ENCODE assay signal across 9 cellular contexts in genomic region chrX:69493193-69493592, GRCh38. TPM values are rescaled to one million over a fixed set of nuclear protein-coding genes. Genes with fewer than 3 reads are reported as not detected.
DNase-seq lines count a peak whose midpoint lies in the region; ATAC-seq and TF ChIP-seq lines count a peak whose summit lies in the region.
"Had no signal": no experiment of that assay in that cellular context is flagged by ENCODE, and none has a peak within 500 bp of the region (broad histone marks: within the 10 kb centered on the region; RNA-seq: fewer than 3 reads in every experiment).

No MANE protein-coding gene starts in this region.

- DNase-seq in DMS153 treated with DMSO at 0.1 percent for 48 hours (lab: John Stamatoyannopoulos, UW; ENCODE audit: unreplicated experiment), result peak; percentile 0
- DNase-seq in DMS153 (lab: John Stamatoyannopoulos, UW), result no peak
- DNase-seq in HT-29 (ENCODE audit: low spot score), result peak; percentile 60
- peak; percentile 31 for DNase-seq in activated CD4-positive, alpha-beta T cell treated with anti-CD3 and anti-CD28 coated beads, Interleukin-2, amount 10 ng/mL, durations not matched to agents 7 days and 5 days
- no peak for DNase-seq in left ventricle myocardium inferior
- DNase-seq in superior temporal gyrus (ENCODE audit: extremely low spot score), result peak; percentile 16
- no peak for DNase-seq in T-helper 2 cell treated with Interferon-gamma antibody and Interleukin-4, amounts not matched to agents 5 μg/mL and 100 μg/mL, for 36 hours (ENCODE audit: low spot score)

- H3K4me1 Mint-ChIP-seq in activated CD4-positive, alpha-beta T cell treated with anti-CD3 and anti-CD28 coated beads, Interleukin-2, amount 10 ng/mL, durations not matched to agents 7 days and 5 days, result no peaks in the 10 kb centered on the region
- H3K4me1 Mint-ChIP-seq in T-helper 2 cell treated with Interferon-gamma antibody and Interleukin-4, amounts not matched to agents 5 μg/mL and 100 μg/mL, for 36 hours (ENCODE audit: low read depth), result no peaks in the 10 kb centered on the region
- H3K4me1 Mint-ChIP-seq in activated T-helper 17 cell treated with anti-CD3 and anti-CD28 coated beads, Interleukin-2, amount 50 U/mL, for 72 hours, result no peaks in the 10 kb centered on the region

- no peak overlapping the region for H3K4me3 ChIP-seq in left ventricle myocardium inferior
- H3K4me3 ChIP-seq: lung had no signal

- no peaks in the 10 kb centered on the region for H3K9me3 Mint-ChIP-seq in activated CD4-positive, alpha-beta T cell treated with anti-CD3 and anti-CD28 coated beads, Interleukin-2, amount 10 ng/mL, durations not matched to agents 7 days and 5 days
- no peaks in the 10 kb centered on the region for H3K9me3 Mint-ChIP-seq in T-helper 2 cell treated with Interferon-gamma antibody and Interleukin-4, amounts not matched to agents 5 μg/mL and 100 μg/mL, for 36 hours
- H3K9me3 Mint-ChIP-seq in activated T-helper 17 cell treated with anti-CD3 and anti-CD28 coated beads, Interleukin-2, amount 50 U/mL, for 72 hours, result no peaks in the 10 kb centered on the region

- H3K27ac Mint-ChIP-seq in activated CD4-positive, alpha-beta T cell treated with anti-CD3 and anti-CD28 coated beads, Interleukin-2, amount 10 ng/mL, durations not matched to agents 7 days and 5 days, result no peak overlapping the region
- no peak overlapping the region for H3K27ac Mint-ChIP-seq in T-helper 2 cell treated with Interferon-gamma antibody and Interleukin-4, amounts not matched to agents 5 μg/mL and 100 μg/mL, for 36 hours
- no peak overlapping the region for H3K27ac Mint-ChIP-seq in activated T-helper 17 cell treated with anti-CD3 and anti-CD28 coated beads, Interleukin-2, amount 50 U/mL, for 72 hours

- H3K36me3 ChIP-seq in left ventricle myocardium inferior, result no peaks in the 10 kb centered on the region

- TF ChIP-seq CTCF in left ventricle myocardium inferior (IDR thresholded peaks at IDR 0.05; ENCODE audit: borderline replicate concordance), result peak; percentile 53

- intact Hi-C loops in left ventricle myocardium inferior (cut with micrococcal nuclease), result no loop called here

- no peaks in the 10 kb centered on the region for H3K27me3 ChIP-seq in left ventricle myocardium inferior (ENCODE audit: low read depth)

- no peak overlapping the region for H3K4me3 Mint-ChIP-seq in activated CD4-positive, alpha-beta T cell treated with anti-CD3 and anti-CD28 coated beads, Interleukin-2, amount 10 ng/mL, durations not matched to agents 7 days and 5 days
- no peak overlapping the region for H3K4me3 Mint-ChIP-seq in T-helper 2 cell treated with Interferon-gamma antibody and Interleukin-4, amounts not matched to agents 5 μg/mL and 100 μg/mL, for 36 hours
- H3K4me3 Mint-ChIP-seq in activated T-helper 17 cell treated with anti-CD3 and anti-CD28 coated beads, Interleukin-2, amount 50 U/mL, for 72 hours, result no peak overlapping the region

- H3K27ac ChIP-seq in left ventricle myocardium inferior (replicated peaks), result no peak overlapping the region

- POLR2A ChIA-PET in activated CD4-positive, alpha-beta T cell treated with anti-CD3 and anti-CD28 coated beads, Interleukin-2, amount 10 ng/mL, durations not matched to agents 7 days and 5 days (lab: Charles Lee), result no interaction called here

- no peaks in the 10 kb centered on the region for H3K4me1 ChIP-seq in left ventricle myocardium inferior

- CTCF ChIA-PET in activated CD4-positive, alpha-beta T cell treated with anti-CD3 and anti-CD28 coated beads, Interleukin-2, amount 10 ng/mL, durations not matched to agents 7 days and 5 days (lab: Charles Lee), result no interaction called here

- H3K9me3 ChIP-seq in left ventricle myocardium inferior (replicated peaks), result no peaks in the 10 kb centered on the region

- ATAC-seq in activated T-helper 17 cell treated with anti-CD3 and anti-CD28 coated beads, Interleukin-2, amount 50 U/mL, for 72 hours (replicated peaks), result no peak

- peaks cover 1% of the 10 kb centered on the region for H3K27me3 Mint-ChIP-seq in activated CD4-positive, alpha-beta T cell treated with anti-CD3 and anti-CD28 coated beads, Interleukin-2, amount 10 ng/mL, durations not matched to agents 7 days and 5 days
- no peaks in the 10 kb centered on the region for H3K27me3 Mint-ChIP-seq in T-helper 2 cell treated with Interferon-gamma antibody and Interleukin-4, amounts not matched to agents 5 μg/mL and 100 μg/mL, for 36 hours (ENCODE audit: low read depth)
- peaks cover 15% of the 10 kb centered on the region for H3K27me3 Mint-ChIP-seq in activated T-helper 17 cell treated with anti-CD3 and anti-CD28 coated beads, Interleukin-2, amount 50 U/mL, for 72 hours

- H3K36me3 Mint-ChIP-seq in activated CD4-positive, alpha-beta T cell treated with anti-CD3 and anti-CD28 coated beads, Interleukin-2, amount 10 ng/mL, durations not matched to agents 7 days and 5 days (ENCODE audit: low read depth), result no peaks in the 10 kb centered on the region
- no peaks in the 10 kb centered on the region for H3K36me3 Mint-ChIP-seq in T-helper 2 cell treated with Interferon-gamma antibody and Interleukin-4, amounts not matched to agents 5 μg/mL and 100 μg/mL, for 36 hours (ENCODE audit: low read depth)
- no peaks in the 10 kb centered on the region for H3K36me3 Mint-ChIP-seq in activated T-helper 17 cell treated with anti-CD3 and anti-CD28 coated beads, Interleukin-2, amount 50 U/mL, for 72 hours (ENCODE audit: low read depth)

RNA-seq across cellular contexts. Expression of gene NALF2, which starts 10.9 kb away (rescaled TPM):
- total RNA-seq in HT-29 (2014; rRNA removed; shearing (Covaris generic)), result 0.03 TPM in 1 of 2 replicates, not detected in the other
- under 1 TPM; 0.15 to 0.19 TPM for total RNA-seq in activated CD4-positive, alpha-beta T cell treated with anti-CD3 and anti-CD28 coated beads, Interleukin-2, amount 10 ng/mL, durations not matched to agents 7 days and 5 days
- total RNA-seq in left ventricle myocardium inferior, result 26.1 TPM
- under 1 TPM; 0.32 to 0.45 TPM for total RNA-seq in activated T-helper 17 cell treated with anti-CD3 and anti-CD28 coated beads, Interleukin-2, amount 50 U/mL, for 72 hours

Comparison
In these comparisons a context has a peak if more than half of its experiments do, and no peak if none do; other contexts are left out.
1. DNase-seq: peak in DMS153 treated with DMSO at 0.1 percent for 48 hours (single experiment), HT-29 (single experiment), activated CD4-positive, alpha-beta T cell treated with anti-CD3 and anti-CD28 coated beads, Interleukin-2, amount 10 ng/mL, durations not matched to agents 7 days and 5 days (single experiment) and superior temporal gyrus (single experiment); none in DMS153 (single experiment), left ventricle myocardium inferior (single experiment) and T-helper 2 cell treated with Interferon-gamma antibody and Interleukin-4, amounts not matched to agents 5 μg/mL and 100 μg/mL, for 36 hours (single experiment).
2. RNA of gene NALF2, which starts 10.9 kb away (total RNA-seq): 26.1 TPM in left ventricle myocardium inferior (single experiment); 0.32 to 0.45 TPM in activated T-helper 17 cell treated with anti-CD3 and anti-CD28 coated beads, Interleukin-2, amount 50 U/mL, for 72 hours, 0.15 to 0.19 TPM in activated CD4-positive, alpha-beta T cell treated with anti-CD3 and anti-CD28 coated beads, Interleukin-2, amount 10 ng/mL, durations not matched to agents 7 days and 5 days and 0.03 TPM in HT-29; every median in the first group is over 10 times any median in the second.